In genomic region chr12:25041006-25041741, GRCh38 we compare ENCODE assay signal across 12 cellular contexts.
DNase-seq lines count a peak whose midpoint lies in the region; ATAC-seq lines count a peak whose summit lies in the region.
"Had no signal": no experiment of that assay in that cellular context is flagged by ENCODE, and none has a peak within 500 bp of the region (broad histone marks: within the 10 kb centered on the region; RNA-seq: fewer than 3 reads in every experiment).

No MANE protein-coding gene starts in this region.

- ATAC-seq in GM18519 (IDR thresholded peaks at IDR 0.05; ENCODE audit: low FRiP score, unreplicated experiment) (peak; percentile 64), HG02571 (IDR thresholded peaks at IDR 0.05; ENCODE audit: unreplicated experiment) (peak; percentile 63), HG03575 (IDR thresholded peaks at IDR 0.05; ENCODE audit: extremely low read depth, insufficient number of reproducible peaks, low FRiP score, unreplicated experiment) (peak; percentile 69), GM19452 (IDR thresholded peaks at IDR 0.05; ENCODE audit: unreplicated experiment) (no peak)
- no peak for ATAC-seq in activated CD4-positive, CD25-positive, alpha-beta regulatory T cell treated with anti-CD3 and anti-CD28 coated beads, Interleukin-2, amount 50 U/mL, for 24 hours
- ATAC-seq in effector memory CD8-positive, alpha-beta T cell (replicated peaks) = no peak
- ATAC-seq: activated T-cell treated with anti-CD3 and anti-CD28 coated beads, Interleukin-2, amount 50 U/mL, for 72 hours had no signal

- H3K9me3 Mint-ChIP-seq in effector memory CD8-positive, alpha-beta T cell = no peaks in the 10 kb centered on the region

- peaks cover 0 to 19% of the 10 kb centered on the region in 2 donors for H3K27me3 Mint-ChIP-seq in effector memory CD8-positive, alpha-beta T cell

- H3K18ac ChIP-seq in mesendoderm (ENCODE audit: low read length) = no peak overlapping the region

- H2AK5ac ChIP-seq in mesendoderm (ENCODE audit: low read length) = no peak overlapping the region

- H3K27ac ChIP-seq in mesendoderm (ENCODE audit: low read depth, low read length) = no peak overlapping the region
- H3K27ac ChIP-seq in effector memory CD4-positive, alpha-beta T cell (ENCODE audit: insufficient read depth, low read length, poor library complexity, severe bottlenecking) = no peak overlapping the region

- H3K23ac ChIP-seq in mesendoderm (ENCODE audit: low read length) = no peak overlapping the region

- H2BK5ac ChIP-seq in mesendoderm (ENCODE audit: low read length) = no peak overlapping the region

- H3K36me3 Mint-ChIP-seq in effector memory CD8-positive, alpha-beta T cell (ENCODE audit: insufficient read depth) = no peaks in the 10 kb centered on the region

- no peaks in the 10 kb centered on the region for H3K4me1 ChIP-seq in mesendoderm (ENCODE audit: control insufficient read depth, low read depth, low read length)
- no peaks in the 10 kb centered on the region for H3K4me1 ChIP-seq in effector memory CD4-positive, alpha-beta T cell (ENCODE audit: control insufficient read depth, insufficient read depth, low read length, poor library complexity, severe bottlenecking)
- H3K4me1 ChIP-seq: Caco-2 had no signal

- DNase-seq in mesendoderm = no peak
- no peak for DNase-seq in effector memory CD8-positive, alpha-beta T cell
- no peak for DNase-seq in effector memory CD4-positive, alpha-beta T cell
- DNase-seq: activated T-cell treated with anti-CD3 and anti-CD28 coated beads, Interleukin-2, amount 50 U/mL, for 72 hours; Caco-2; NK-92 treated with Interleukin-12 subunit alpha and Interleukin-12 subunit beta, amount 100 ng/mL, for 24 hours; T-helper 9 cell had no signal

- H3K4me2 ChIP-seq in mesendoderm (ENCODE audit: low read length) = no peak overlapping the region

- H3K79me2 ChIP-seq in mesendoderm (ENCODE audit: control insufficient read depth, insufficient read depth, low read length) = no peaks in the 10 kb centered on the region

- H3K27ac Mint-ChIP-seq in effector memory CD8-positive, alpha-beta T cell = no peak overlapping the region
- H3K27ac Mint-ChIP-seq: activated T-cell treated with anti-CD3 and anti-CD28 coated beads, Interleukin-2, amount 50 U/mL, for 72 hours had no signal

- no peak overlapping the region for H3K4me3 Mint-ChIP-seq in effector memory CD8-positive, alpha-beta T cell
- H3K4me3 Mint-ChIP-seq: activated T-cell treated with anti-CD3 and anti-CD28 coated beads, Interleukin-2, amount 50 U/mL, for 72 hours had no signal

- no peaks in the 10 kb centered on the region for H3K27me3 ChIP-seq in mesendoderm (ENCODE audit: insufficient read depth, low read length, poor library complexity)
- peaks cover 5% of the 10 kb centered on the region for H3K27me3 ChIP-seq in effector memory CD4-positive, alpha-beta T cell (replicated peaks; ENCODE audit: control insufficient read depth, insufficient read depth, low read length, poor library complexity, severe bottlenecking)

- WGBS in mesendoderm (ENCODE audit: extremely low coverage, insufficient coverage, low lambda C conversion rate) = no CpG with 5 or more reads among the region's 9 CpGs

- peaks cover 2 to 7% of the 10 kb centered on the region in 2 donors for H3K4me1 Mint-ChIP-seq in effector memory CD8-positive, alpha-beta T cell (ENCODE audit: low read depth in 2 of 2)

- H3K4ac ChIP-seq in mesendoderm (ENCODE audit: low read depth, low read length) = peak overlapping the region; percentile 59

- no peaks in the 10 kb centered on the region for H3K36me3 ChIP-seq in mesendoderm (ENCODE audit: control insufficient read depth, insufficient read depth, low read length)
- H3K36me3 ChIP-seq in effector memory CD4-positive, alpha-beta T cell (ENCODE audit: control insufficient read depth, insufficient read depth, low read length) = no peaks in the 10 kb centered on the region

- no peaks in the 10 kb centered on the region for H3K79me1 ChIP-seq in mesendoderm (ENCODE audit: low read length)

- H4K8ac ChIP-seq in mesendoderm (ENCODE audit: low read depth, low read length) = no peak overlapping the region

- no peak overlapping the region for H3K56ac ChIP-seq in mesendoderm (ENCODE audit: low read length)

- H2BK15ac ChIP-seq in mesendoderm (replicated peaks; ENCODE audit: low read depth) = no peak overlapping the region

- no peak overlapping the region for H3K9ac ChIP-seq in mesendoderm (ENCODE audit: low read length)

- peaks cover 3% of the 10 kb centered on the region for H3K9me3 ChIP-seq in effector memory CD4-positive, alpha-beta T cell (ENCODE audit: control insufficient read depth, low read length)

- H3K4me3 ChIP-seq in mesendoderm (ENCODE audit: low read length) = no peak overlapping the region
- H3K4me3 ChIP-seq in effector memory CD4-positive, alpha-beta T cell (ENCODE audit: insufficient read depth, low read depth, low read length, poor library complexity, severe bottlenecking) = no peak overlapping the region

- no peak overlapping the region for H2BK120ac ChIP-seq in mesendoderm (ENCODE audit: low read depth, low read length)

- no peak overlapping the region for H4K5ac ChIP-seq in mesendoderm (ENCODE audit: low read length)

Comparison
In these comparisons a context has a peak if more than half of its experiments do, and no peak if none do; other contexts are left out.
1. ATAC-seq: peak in GM18519 (single experiment), HG02571 (single experiment) and HG03575 (single experiment); none in activated CD4-positive, CD25-positive, alpha-beta regulatory T cell treated with anti-CD3 and anti-CD28 coated beads, Interleukin-2, amount 50 U/mL, for 24 hours (0 of 2), GM19452 (single experiment) and effector memory CD8-positive, alpha-beta T cell (single experiment).